ENCODE assay signal across 9 cellular contexts in the genomic region with DNA sequence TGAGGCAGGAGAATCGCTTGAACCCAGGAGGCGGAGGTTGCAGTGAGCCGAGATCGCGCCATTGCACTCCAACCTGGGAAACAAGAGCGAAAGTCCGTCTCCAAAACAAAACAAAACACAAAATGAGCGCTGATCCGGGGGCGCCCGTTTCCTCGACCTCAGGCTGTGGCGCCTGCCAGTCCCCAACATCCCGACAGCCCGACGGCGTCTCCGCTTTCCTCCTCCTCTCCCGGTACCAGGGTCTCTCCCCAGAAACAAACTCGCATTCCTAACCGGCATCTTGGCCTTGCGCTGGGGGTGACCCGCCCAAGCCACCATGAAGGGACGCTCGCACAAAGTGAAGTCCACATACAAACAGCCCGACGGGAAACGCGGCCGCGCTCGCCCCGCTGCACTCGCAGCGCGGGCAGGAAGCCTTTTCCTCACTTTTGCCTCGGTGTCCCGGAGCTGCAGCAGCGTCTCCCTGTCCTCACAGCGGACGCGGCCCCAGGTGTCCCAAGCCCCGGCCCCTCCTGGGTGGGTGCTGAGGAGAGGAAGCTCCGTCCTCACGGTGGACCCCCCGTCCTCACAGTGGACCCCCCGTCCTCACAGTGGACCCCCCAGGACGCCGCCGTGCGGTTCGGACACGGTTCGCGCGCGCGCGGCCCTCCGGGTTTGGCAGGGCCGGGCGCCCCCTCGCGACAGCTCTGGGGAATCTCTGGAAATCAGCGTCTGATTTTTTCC. TPM values are rescaled to one million over a fixed set of nuclear protein-coding genes. Genes with fewer than 3 reads are reported as not detected.
DNase-seq lines count a peak whose midpoint lies in the region; ATAC-seq and TF ChIP-seq lines count a peak whose summit lies in the region.
"Not testable (repeated sequence)": the region's sequence is repeated elsewhere in the genome, so short reads cannot be mapped to it uniquely, and the experiment has no call there.
"Had no signal": no experiment of that assay in that cellular context is flagged by ENCODE, and none has a peak within 500 bp of the region (broad histone marks: within the 10 kb centered on the region; RNA-seq: fewer than 3 reads in every experiment).

No MANE protein-coding gene starts in this region.

- POLR2A ChIA-PET in IMR-90 (lab: Charles Lee; ENCODE audit: unreplicated experiment) = not testable (repeated sequence)

- H3K4me2 ChIP-seq in IMR-90 (ENCODE audit: low read depth, low read length) = peak overlapping the region; percentile 92
- peak overlapping the region; percentile 84 for H3K4me2 ChIP-seq in parathyroid adenoma (ENCODE audit: low read length)

- not testable (repeated sequence) for H4K5ac ChIP-seq in IMR-90 (ENCODE audit: low read depth, low read length)

- not testable (repeated sequence) for H4K8ac ChIP-seq in IMR-90 (ENCODE audit: low read depth in 2 of 2, low read length in 2 of 2)

- in situ Hi-C loops in IMR-90 (cut with MboI; ENCODE audit: low sequenced_read_pairs) = not testable (repeated sequence)

- H2BK120ac ChIP-seq in IMR-90 (ENCODE audit: low read depth, low read length) = not testable (repeated sequence)

- H2AK9ac ChIP-seq in IMR-90 (replicated peaks; ENCODE audit: low read depth, low read length, poor library complexity) = not testable (repeated sequence)

- H3K27me3 ChIP-seq in IMR-90 (ENCODE audit: control insufficient read depth, insufficient read depth, low read length); parathyroid adenoma (ENCODE audit: control insufficient read depth, insufficient read depth, low read length); stomach smooth muscle (ENCODE audit: control insufficient read depth in 1 of 2, insufficient read depth in 2 of 2, low read length in 2 of 2): not testable (repeated sequence)

- not testable (repeated sequence) for BruUV-seq in IMR-90 (replicated peaks; lab: Mats Ljungman, UMichigan)

- H4K91ac ChIP-seq in IMR-90 (ENCODE audit: insufficient read depth, low read depth, low read length) = not testable (repeated sequence)

- H2BK5ac ChIP-seq in IMR-90 (ENCODE audit: low read depth, low read length, poor library complexity, severe bottlenecking) = not testable (repeated sequence)

- dilution Hi-C loops in IMR-90 (cut with HindIII; ENCODE audit: low sequenced_read_pairs, unreplicated experiment) = not testable (repeated sequence)

- H3K56ac ChIP-seq in IMR-90 (ENCODE audit: extremely low read depth, insufficient read depth, low read length) = not testable (repeated sequence)

- H2BK15ac ChIP-seq in IMR-90 (ENCODE audit: low read depth, low read length) = not testable (repeated sequence)

- H3K79me2 ChIP-seq in parathyroid adenoma = not testable (repeated sequence)

- intact Hi-C loops in IMR-90 (cut with micrococcal nuclease) = not testable (repeated sequence)

- H3K4me1 ChIP-seq in IMR-90 (ENCODE audit: control insufficient read depth, insufficient read depth, low read length); parathyroid adenoma; stomach smooth muscle (ENCODE audit: control insufficient read depth, insufficient read depth, low read length): not testable (repeated sequence)

- H3K4ac ChIP-seq in IMR-90 (ENCODE audit: low read depth, low read length) = not testable (repeated sequence)

- TF ChIP-seq RAD21 in IMR-90 (IDR thresholded peaks at IDR 0.05; ENCODE audit: low read length) = peak; percentile 31

- H3K9me1 ChIP-seq in IMR-90 (ENCODE audit: insufficient read depth, low read length) = not testable (repeated sequence)

- WGBS in IMR-90 (ENCODE audit: extremely low coverage in 2 of 2, insufficient read length in 1 of 2), 2 experiments = 0% methylated on average over 19 of the region's 65 CpGs; no CpG with 5 or more reads in 1 of the 2 experiments

- H3K14ac ChIP-seq in IMR-90 (replicated peaks; ENCODE audit: low read depth, low read length) = not testable (repeated sequence)

- H3K4me3 ChIP-seq in IMR-90 (ENCODE audit: insufficient read depth, low read depth, low read length) = peak overlapping the region; percentile 78
- peak overlapping the region; percentile 64 for H3K4me3 ChIP-seq in parathyroid adenoma (ENCODE audit: low read depth, low read length)
- H3K4me3 ChIP-seq in stomach smooth muscle (ENCODE audit: low read length in 2 of 2) = peak overlapping the region; percentile 31 to 71

- H4K20me1 ChIP-seq in IMR-90 (ENCODE audit: insufficient read depth, low read length) = not testable (repeated sequence)

- not testable (repeated sequence) for H3K79me1 ChIP-seq in IMR-90 (ENCODE audit: low read depth in 1 of 2, low read length in 2 of 2)

- H2AFZ ChIP-seq in IMR-90 (replicated peaks; ENCODE audit: low read length, poor library complexity) = peak overlapping the region; percentile 85
- peak overlapping the region; percentile 85 for H2AFZ ChIP-seq in parathyroid adenoma

- TF ChIP-seq CTCF in IMR-90 (conservative IDR thresholded peaks at IDR 0.05; ENCODE audit: low read depth, low read length) (peak; percentile 67), parathyroid adenoma (IDR thresholded peaks at IDR 0.05) (peak; percentile 79)

- TF ChIP-seq POLR2A in IMR-90 (IDR thresholded peaks at IDR 0.05; ENCODE audit: low read depth, low read length) = not testable (repeated sequence)

- H3K9me3 ChIP-seq in IMR-90 (ENCODE audit: control insufficient read depth, insufficient read depth, low read length); parathyroid adenoma (ENCODE audit: control insufficient read depth, low read length); stomach smooth muscle (ENCODE audit: control insufficient read depth in 2 of 2, low read length in 2 of 2): not testable (repeated sequence)

- H3K23ac ChIP-seq in IMR-90 (ENCODE audit: low read depth, low read length) = not testable (repeated sequence)

- CTCF ChIA-PET in IMR-90 (lab: Yijun Ruan, JAX) = not testable (repeated sequence)

- not testable (repeated sequence) for H2BK20ac ChIP-seq in IMR-90 (ENCODE audit: low read depth, low read length)

- not testable (repeated sequence) for H3K18ac ChIP-seq in IMR-90 (ENCODE audit: low read depth, low read length)

- not testable (repeated sequence) for H3K36me3 ChIP-seq in IMR-90 (ENCODE audit: control insufficient read depth, insufficient read depth, low read length); parathyroid adenoma (ENCODE audit: control insufficient read depth, insufficient read depth, low read length); stomach smooth muscle (ENCODE audit: control insufficient read depth in 2 of 2, insufficient read depth in 2 of 2, low read length in 2 of 2)

- H3K27ac ChIP-seq in IMR-90 (ENCODE audit: insufficient read depth, low read length); parathyroid adenoma; stomach smooth muscle (ENCODE audit: low read length): not testable (repeated sequence)

- DNase-seq in COLO668 (lab: John Stamatoyannopoulos, UW; ENCODE audit: unreplicated experiment) = peak; percentile 46
- DNase-seq in IMR-90 = peak; percentile 38
- DNase-seq in RPMI8226 = peak; percentile 46
- peak; percentile 67 to 72 for DNase-seq in activated T-cell treated with anti-CD3 and anti-CD28 coated beads, Interleukin-2, amount 50 U/mL, for 48 hours
- peak; percentile 14 for DNase-seq in effector CD8-positive, alpha-beta T cell (lab: John Stamatoyannopoulos, UW)
- peak; percentile 17 for DNase-seq in inferior parietal cortex (ENCODE audit: extremely low spot score)

- H2AK5ac ChIP-seq in IMR-90 (ENCODE audit: low read depth, low read length) = not testable (repeated sequence)

- H3K9ac ChIP-seq in IMR-90 (ENCODE audit: low read depth, low read length) (peak overlapping the region; percentile 15; the same call in 1 of the 2 replicates), stomach smooth muscle (ENCODE audit: low read length in 2 of 2) (peak overlapping the region in 1 of 2 donors; percentile 28)
- not testable (repeated sequence) for H3K9ac ChIP-seq in parathyroid adenoma

- peak; percentile 78 for ATAC-seq in IMR-90 (ENCODE audit: low read depth)

TF ChIP-seq in IMR-90, 13 proteins besides CTCF, POLR2A, EP300 and RAD21:
- 0 out of 2 replicates have a peak, but pooled peaks have one; percentile 11 for TF ChIP-seq SMC3 (IDR thresholded peaks at IDR 0.05; ENCODE audit: low read depth, low read length)
TF ChIP-seq in IMR-90: peak in this region for 1; not testable (repeated sequence) for 12.

RNA-seq across cellular contexts. Expression of a gene that starts 24.6 kb away (rescaled TPM):
- not detected in 2 replicates for total RNA-seq in IMR-90 (2012; rRNA removed)
- polyA plus RNA-seq in IMR-90 (2012; rRNA removed) = 0.04 and 0.07 TPM in 2 replicates
- 0.03 and 0.09 TPM in 2 replicates for polyA plus RNA-seq in IMR-90 (2012; cell fraction: cytosol; rRNA removed)
- 0.57 and 0.62 TPM in 2 replicates for polyA plus RNA-seq in IMR-90 (2012; cell fraction: nucleus; rRNA removed; ENCODE audit: low replicate concordance)
- total RNA-seq: H4 had no signal

Comparison
In these comparisons a context has a peak if more than half of its experiments do, and no peak if none do; other contexts are left out.
1. DNase-seq: peak in every context shown above with its lines; median percentile 70 in activated T-cell treated with anti-CD3 and anti-CD28 coated beads, Interleukin-2, amount 50 U/mL, for 48 hours; 46 in COLO668; 46 in RPMI8226; 38 in IMR-90; 17 in inferior parietal cortex; 14 in effector CD8-positive, alpha-beta T cell.